10 cellular contexts compared by ENCODE assay signal in genomic region chr16:11632455-11632921, GRCh38. TPM values are rescaled to one million over a fixed set of nuclear protein-coding genes. Genes with fewer than 3 reads are reported as not detected.
DNase-seq lines count a peak whose midpoint lies in the region; ATAC-seq, FAIRE-seq and TF ChIP-seq lines count a peak whose summit lies in the region.
"Had no signal": no experiment of that assay in that cellular context is flagged by ENCODE, and none has a peak within 500 bp of the region (broad histone marks: within the 10 kb centered on the region; RNA-seq: fewer than 3 reads in every experiment).

No MANE protein-coding gene starts in this region.

- CTCF ChIA-PET in RWPE1 (lab: Yijun Ruan, JAX), result no interaction called here

- H3K36me3 Mint-ChIP-seq in osteocyte (ENCODE audit: unreplicated experiment), result no peaks in the 10 kb centered on the region

- DNase-seq in AG09309 (ENCODE audit: low read depth) (peak; percentile 56), RWPE1 (ENCODE audit: low spot score) (no peak), osteocyte (ENCODE audit: extremely low spot score, unreplicated experiment) (peak; percentile 94), KG1 (lab: John Stamatoyannopoulos, UW) (no peak), small intestine (no peak)
- no peak for DNase-seq in activated CD4-positive, CD25-positive, alpha-beta regulatory T cell treated with anti-CD3 and anti-CD28 coated beads, Interleukin-2, amount 50 U/mL, for 72 hours
- DNase-seq: activated CD4-positive, alpha-beta T cell treated with anti-CD3 and anti-CD28 coated beads, Interleukin-2, amount 10 ng/mL, durations not matched to agents 24 days and 14 days; NCI-H1930 had no signal

- no peak for FAIRE-seq in small intestine (lab: Jason Lieb, UNC)

- no peaks in the 10 kb centered on the region for H3K27me3 Mint-ChIP-seq in osteocyte (ENCODE audit: unreplicated experiment)

- peak; percentile 72 for ATAC-seq in gastroesophageal sphincter
- no peak for ATAC-seq in HG03442 (IDR thresholded peaks at IDR 0.05; ENCODE audit: unreplicated experiment)

- 0 to 72% methylated on average over 1 to 2 of the region's 14 CpGs for WGBS in gastroesophageal sphincter (ENCODE audit: low coverage in 1 of 2), 2 donors
- 54 to 85% (median 81%) methylated on average over 14 of the region's 14 CpGs for WGBS in small intestine, 3 donors

- TF ChIP-seq POLR2A in gastroesophageal sphincter (IDR thresholded peaks at IDR 0.05), result peak in 1 of 2 donors; percentile 12

- peak overlapping the region; percentile 91 for H3K27ac Mint-ChIP-seq in osteocyte (ENCODE audit: unreplicated experiment)
- H3K27ac Mint-ChIP-seq: activated CD4-positive, alpha-beta T cell treated with anti-CD3 and anti-CD28 coated beads, Interleukin-2, amount 10 ng/mL, durations not matched to agents 24 days and 14 days had no signal

- H3K9me3 ChIP-seq in gastroesophageal sphincter (no peaks in the 10 kb centered on the region), small intestine (ENCODE audit: control insufficient read depth, low read depth) (no peaks in the 10 kb centered on the region)

- no peaks in the 10 kb centered on the region for H3K36me3 ChIP-seq in gastroesophageal sphincter
- H3K36me3 ChIP-seq in small intestine (ENCODE audit: control insufficient read depth in 2 of 2, insufficient read depth in 2 of 2, low read length in 2 of 2), result no peaks in the 10 kb centered on the region

- H3K27me3 ChIP-seq in gastroesophageal sphincter (no peaks in the 10 kb centered on the region), small intestine (ENCODE audit: control insufficient read depth in 2 of 2, insufficient read depth in 2 of 2, low read length in 2 of 2) (no peaks in the 10 kb centered on the region)

- H3K4me1 ChIP-seq in gastroesophageal sphincter, result peaks cover 0 to 42% (median 11%) of the 10 kb centered on the region in 3 donors
- H3K4me1 ChIP-seq in small intestine (ENCODE audit: control insufficient read depth in 2 of 2, insufficient read depth in 1 of 2, low read depth in 1 of 2, low read length in 1 of 2), result no peaks in the 10 kb centered on the region

- no peak overlapping the region for H3K4me3 ChIP-seq in AG09309 (ENCODE audit: control insufficient read depth, low read depth, low read length)
- no peak overlapping the region for H3K4me3 ChIP-seq in gastroesophageal sphincter
- no peak overlapping the region for H3K4me3 ChIP-seq in small intestine (ENCODE audit: low read depth in 1 of 2, low read length in 2 of 2)

- no peak for TF ChIP-seq CTCF in AG09309 (IDR thresholded peaks at IDR 0.05; ENCODE audit: control insufficient read depth, insufficient read depth, low read depth, low read length, missing control alignments)
- no peak for TF ChIP-seq CTCF in RWPE1 (conservative IDR thresholded peaks at IDR 0.05; ENCODE audit: low read depth)
- TF ChIP-seq CTCF in gastroesophageal sphincter (IDR thresholded peaks at IDR 0.05), result no peak
- no peak for TF ChIP-seq CTCF in osteocyte (IDR thresholded peaks at IDR 0.05)

- H3K9me3 Mint-ChIP-seq in osteocyte (ENCODE audit: unreplicated experiment), result no peaks in the 10 kb centered on the region
- H3K9me3 Mint-ChIP-seq: activated CD4-positive, alpha-beta T cell treated with anti-CD3 and anti-CD28 coated beads, Interleukin-2, amount 10 ng/mL, durations not matched to agents 24 days and 14 days had no signal

- peak overlapping the region; percentile 32 for H3K4me3 Mint-ChIP-seq in osteocyte (ENCODE audit: unreplicated experiment)
- H3K4me3 Mint-ChIP-seq: activated CD4-positive, alpha-beta T cell treated with anti-CD3 and anti-CD28 coated beads, Interleukin-2, amount 10 ng/mL, durations not matched to agents 24 days and 14 days had no signal

- H3K4me1 Mint-ChIP-seq in osteocyte (ENCODE audit: unreplicated experiment), result peaks cover 70% of the 10 kb centered on the region

- no peak for TF ChIP-seq EP300 in gastroesophageal sphincter (IDR thresholded peaks at IDR 0.05)

- POLR2A ChIA-PET in RWPE1 (lab: Yijun Ruan, JAX; ENCODE audit: low non-redundant PET), result no interaction called here

- H3K27ac ChIP-seq in RWPE1 (peak overlapping the region; percentile 33), gastroesophageal sphincter (peak overlapping the region in 3 of 4 donors; percentile 68 to 79 (median 72)), small intestine (ENCODE audit: low read depth in 1 of 2, low read length in 1 of 2) (peak overlapping the region in 1 of 2 donors; percentile 22)

RNA-seq across cellular contexts. Expression of gene SNN, which starts 35.8 kb away (rescaled TPM):
- total RNA-seq in gastroesophageal sphincter, result 10 to 100 TPM; 34.6 to 40.3 (median 39.7) TPM
- 23.4 and 24.0 TPM in 2 replicates for total RNA-seq in osteocyte
- 10 to 100 TPM in 1 of 3 donors, 1 to 10 TPM in 2; 9.6 to 15.7 (median 9.7) TPM for polyA plus RNA-seq in small intestine

RNA-seq across cellular contexts. Expression of gene LITAF, which starts 45.8 kb away (rescaled TPM):
- total RNA-seq in gastroesophageal sphincter (10 to 100 TPM; 31.6 to 95.0 (median 44.5) TPM), osteocyte (179 and 189 TPM in 2 replicates)
- 100 to 1,000 TPM in 1 of 3 donors, 10 to 100 TPM in 2; 44.7 to 112 (median 47.8) TPM for polyA plus RNA-seq in small intestine

Comparison
In these comparisons a context has a peak if more than half of its experiments do, and no peak if none do; other contexts are left out.
1. DNase-seq: peak in AG09309 (single experiment) and osteocyte (single experiment); none in RWPE1 (single experiment), KG1 (single experiment), activated CD4-positive, CD25-positive, alpha-beta regulatory T cell treated with anti-CD3 and anti-CD28 coated beads, Interleukin-2, amount 50 U/mL, for 72 hours (single experiment) and small intestine (single experiment).